ENCODE assay signal across 4 cellular contexts in the genomic region with DNA sequence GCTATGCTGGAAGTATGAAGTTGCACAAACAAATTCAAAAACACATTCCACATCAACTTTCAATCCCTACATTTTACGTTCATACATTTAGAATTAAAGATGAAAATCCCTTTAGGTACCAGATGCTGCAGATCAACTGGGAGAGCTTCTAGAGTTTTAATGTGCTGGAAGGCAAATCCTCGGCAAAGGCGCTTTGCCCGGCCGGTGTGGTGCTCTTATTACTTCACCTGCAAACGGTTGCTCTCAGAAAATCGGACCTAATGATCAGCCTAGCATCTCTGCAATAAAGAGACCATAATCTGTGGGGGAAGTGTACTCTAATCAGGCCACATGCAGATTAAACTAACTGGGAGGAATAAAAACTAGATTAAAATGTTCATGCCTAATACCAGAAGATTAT.
"Had no signal": no experiment of that assay in that cellular context is flagged by ENCODE, and none has a peak within 500 bp of the region (broad histone marks: within the 10 kb centered on the region; RNA-seq: fewer than 3 reads in every experiment).

No MANE protein-coding gene starts in this region.

- H3K4me3 Mint-ChIP-seq: GM23338, H9 had no signal

- H2AFZ ChIP-seq: GM23338 had no signal

- H3K4me2 ChIP-seq: GM23338 had no signal

- H3K4me3 ChIP-seq: GM23338, K562 had no signal

- H3K9me3 Mint-ChIP-seq: GM23338, H9 had no signal

- H3K27ac Mint-ChIP-seq: GM23338, H9 had no signal

- DNase-seq: H9, HCEC 1CT had no signal
